18 cellular contexts compared by ENCODE assay signal in genomic region chr7:70881470-70881869, GRCh38.
"Had no signal": no experiment of that assay in that cellular context is flagged by ENCODE, and none has a peak within 500 bp of the region (broad histone marks: within the 10 kb centered on the region; RNA-seq: fewer than 3 reads in every experiment).

No MANE protein-coding gene starts in this region.

- H3K27ac Mint-ChIP-seq: naive thymus-derived CD4-positive, alpha-beta T cell; nephron progenitor cell; stimulated activated naive B cell treated with anti-CD40 and anti-IgM and Interleukin-4, amounts not matched to agents 10 μg/mL and 1 μg/mL and 100 μg/mL, for 72 hours had no signal

- H3K27me3 ChIP-seq: colonic mucosa, upper lobe of left lung, uterus had no signal

- H3K4me3 Mint-ChIP-seq: naive thymus-derived CD4-positive, alpha-beta T cell; nephron progenitor cell; stimulated activated naive B cell treated with anti-CD40 and anti-IgM and Interleukin-4, amounts not matched to agents 10 μg/mL and 1 μg/mL and 100 μg/mL, for 72 hours had no signal

- H3K4me1 ChIP-seq: colonic mucosa, tibial artery, upper lobe of left lung, uterus had no signal

- H3K36me3 ChIP-seq: colonic mucosa, tibial artery, upper lobe of left lung, uterus had no signal

- H3K36me3 Mint-ChIP-seq: stimulated activated naive B cell treated with anti-CD40 and anti-IgM and Interleukin-4, amounts not matched to agents 10 μg/mL and 1 μg/mL and 100 μg/mL, for 72 hours had no signal

- H3K27ac ChIP-seq: colonic mucosa, tibial artery, upper lobe of left lung, uterus had no signal

- H3K4me1 Mint-ChIP-seq: naive thymus-derived CD4-positive, alpha-beta T cell; stimulated activated naive B cell treated with anti-CD40 and anti-IgM and Interleukin-4, amounts not matched to agents 10 μg/mL and 1 μg/mL and 100 μg/mL, for 72 hours had no signal

- DNase-seq: colonic mucosa; dermis blood vessel endothelial cell; foreskin melanocyte; head of caudate nucleus; hippocampal formation; kidney glomerular epithelial cell; mammary epithelial cell; naive thymus-derived CD4-positive, alpha-beta T cell; nephron progenitor cell; posterior cingulate gyrus; stimulated activated CD4-positive, alpha-beta T cell treated with anti-CD3 and anti-CD28 coated beads, Interleukin-2, amount 100 ng/mL, for 24 hours; stimulated activated CD4-positive, alpha-beta T cell treated with anti-CD3 and anti-CD28 coated beads, Interleukin-4, amount 100 ng/mL, for 4 hours; stimulated activated naive B cell treated with anti-CD40 and anti-IgM and Interleukin-4, amounts not matched to agents 10 μg/mL and 1 μg/mL and 100 μg/mL, for 72 hours; tibial artery; upper lobe of left lung; uterus had no signal

- H3K4me3 ChIP-seq: colonic mucosa, tibial artery, upper lobe of left lung, uterus had no signal

- H3K9me3 ChIP-seq: colonic mucosa, tibial artery, uterus had no signal

- ATAC-seq: left lobe of liver; naive thymus-derived CD4-positive, alpha-beta T cell; sciatic nerve; stimulated activated naive B cell treated with anti-CD40 and anti-IgM and Interleukin-4, amounts not matched to agents 10 μg/mL and 1 μg/mL and 100 μg/mL, for 72 hours had no signal
